ENCODE assay signal across 2 cellular contexts in genomic region chr20:57692393-57692792, GRCh38.
TF ChIP-seq lines count a peak whose summit lies in the region.

No MANE protein-coding gene starts in this region.

TF ChIP-seq in A549, 52 proteins besides CTCF, POLR2A, EP300 and RAD21 (continued from another document):
- TF ChIP-seq SREBF2 (IDR thresholded peaks at IDR 0.05) (no peak), MAZ (IDR thresholded peaks at IDR 0.05; ENCODE audit: borderline replicate concordance, low read depth, low read length) (no peak), ZFP36 (IDR thresholded peaks at IDR 0.05; ENCODE audit: borderline replicate concordance, partially characterized antibody) (no peak), HDAC2 (IDR thresholded peaks at IDR 0.05) (no peak), JUNB (IDR thresholded peaks at IDR 0.05) (no peak), CBX8 (IDR thresholded peaks at IDR 0.05) (no peak), E2F6 (IDR thresholded peaks at IDR 0.05; ENCODE audit: borderline replicate concordance, low read depth) (no peak), GATA3 (IDR thresholded peaks at IDR 0.05; ENCODE audit: borderline replicate concordance) (no peak), HOXA7 (CRISPR knock-in tag; IDR thresholded peaks at IDR 0.05) (no peak), NFE2L2 (conservative IDR thresholded peaks at IDR 0.05; ENCODE audit: low read length) (no peak), HEYL (CRISPR knock-in tag; IDR thresholded peaks at IDR 0.05) (no peak), RARB (CRISPR knock-in tag; IDR thresholded peaks at IDR 0.05) (no peak), JUN (IDR thresholded peaks at IDR 0.05) (no peak), HES2 (IDR thresholded peaks at IDR 0.05) (no peak)

TF ChIP-seq in HEK293T, 16 proteins besides CTCF, POLR2A, EP300 and RAD21 (continued from another document):
- TF ChIP-seq PKNOX1 (IDR thresholded peaks at IDR 0.05) = no peak
- TF ChIP-seq HDGF (IDR thresholded peaks at IDR 0.05; ENCODE audit: borderline replicate concordance) = no peak
- TF ChIP-seq FOXM1 (IDR thresholded peaks at IDR 0.05; ENCODE audit: borderline replicate concordance) = no peak
- TF ChIP-seq ARNT (IDR thresholded peaks at IDR 0.05) = no peak
- no peak for TF ChIP-seq ELF4 (IDR thresholded peaks at IDR 0.05)
- TF ChIP-seq FOXK2 (IDR thresholded peaks at IDR 0.05) = no peak
- TF ChIP-seq ZNF384 (IDR thresholded peaks at IDR 0.05) = no peak
- TF ChIP-seq L3MBTL2 (conservative IDR thresholded peaks at IDR 0.05) = no peak
- no peak for TF ChIP-seq LEF1 (IDR thresholded peaks at IDR 0.05; ENCODE audit: borderline replicate concordance)
- no peak for TF ChIP-seq SUZ12 (IDR thresholded peaks at IDR 0.05)
TF ChIP-seq in HEK293T: peak in this region for 0.
